ENCODE assay signal across 28 cellular contexts in the genomic region with DNA sequence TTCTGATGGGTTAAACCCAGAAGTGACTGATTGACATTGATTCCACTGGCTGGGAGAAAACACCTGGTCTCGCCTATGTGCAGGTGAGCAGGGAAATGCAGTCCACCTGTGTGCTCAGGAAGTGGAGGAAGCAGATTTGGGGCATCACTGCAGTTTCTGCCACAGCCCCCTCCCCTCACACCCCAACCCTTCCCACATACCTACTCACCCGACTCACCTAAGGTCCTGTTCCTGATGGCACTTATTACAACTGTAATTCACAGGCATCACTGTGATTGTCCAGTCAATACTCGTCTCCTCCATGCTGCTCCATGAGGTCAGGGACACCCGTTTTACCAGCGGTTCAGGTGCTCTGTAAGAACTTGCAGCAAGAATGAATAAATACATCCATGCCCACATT.
"Had no signal": no experiment of that assay in that cellular context is flagged by ENCODE, and none has a peak within 500 bp of the region (broad histone marks: within the 10 kb centered on the region; RNA-seq: fewer than 3 reads in every experiment).

No MANE protein-coding gene starts in this region.

- H3K4me1 Mint-ChIP-seq: stimulated activated effector memory CD8-positive, alpha-beta T cell treated with anti-CD3 and anti-CD28 coated beads, Interleukin-12 subunit alpha, Interleukin-12 subunit beta, amount 100 ng/mL, for 72 hours; stimulated activated memory B cell treated with anti-CD40 and anti-IgM and Interleukin-4, amounts not matched to agents 10 μg/mL and 1 μg/mL and 100 μg/mL, for 72 hours; stimulated activated naive B cell treated with anti-CD40 and anti-IgM and Interleukin-4, amounts not matched to agents 10 μg/mL and 1 μg/mL and 100 μg/mL, for 72 hours; stimulated activated naive CD8-positive, alpha-beta T cell treated with anti-CD3 and anti-CD28 coated beads, Interleukin-15, amount 100 ng/mL, for 72 hours had no signal

- H3K9me3 Mint-ChIP-seq: stimulated activated memory B cell treated with anti-CD40 and anti-IgM and Interleukin-4, amounts not matched to agents 10 μg/mL and 1 μg/mL and 100 μg/mL, for 72 hours; type B pancreatic cell had no signal

- H3K27ac Mint-ChIP-seq: stimulated activated effector memory CD8-positive, alpha-beta T cell treated with anti-CD3 and anti-CD28 coated beads, Interleukin-12 subunit alpha, Interleukin-12 subunit beta, amount 100 ng/mL, for 72 hours; stimulated activated memory B cell treated with anti-CD40 and anti-IgM and Interleukin-4, amounts not matched to agents 10 μg/mL and 1 μg/mL and 100 μg/mL, for 72 hours; stimulated activated naive B cell treated with anti-CD40 and anti-IgM and Interleukin-4, amounts not matched to agents 10 μg/mL and 1 μg/mL and 100 μg/mL, for 72 hours; stimulated activated naive CD8-positive, alpha-beta T cell treated with anti-CD3 and anti-CD28 coated beads, Interleukin-15, amount 100 ng/mL, for 72 hours; stimulated activated naive CD8-positive, alpha-beta T cell treated with anti-CD3 and anti-CD28 coated beads, Interleukin-15, Interleukin-2, amounts not matched to agents 100 ng/mL and 50 ng/mL, for 24 hours; type B pancreatic cell had no signal

- H3K4me3 ChIP-seq: stomach, suprapubic skin, testis, thoracic aorta, thyroid gland, tibial artery, tibial nerve, transverse colon, upper lobe of left lung, upper lobe of right lung, uterus, vagina had no signal

- H3K4me3 Mint-ChIP-seq: stimulated activated effector memory CD8-positive, alpha-beta T cell treated with anti-CD3 and anti-CD28 coated beads, Interleukin-12 subunit alpha, Interleukin-12 subunit beta, amount 100 ng/mL, for 72 hours; stimulated activated memory B cell treated with anti-CD40 and anti-IgM and Interleukin-4, amounts not matched to agents 10 μg/mL and 1 μg/mL and 100 μg/mL, for 72 hours; stimulated activated naive B cell treated with anti-CD40 and anti-IgM and Interleukin-4, amounts not matched to agents 10 μg/mL and 1 μg/mL and 100 μg/mL, for 72 hours; stimulated activated naive CD8-positive, alpha-beta T cell treated with anti-CD3 and anti-CD28 coated beads, Interleukin-15, amount 100 ng/mL, for 72 hours; stimulated activated naive CD8-positive, alpha-beta T cell treated with anti-CD3 and anti-CD28 coated beads, Interleukin-15, Interleukin-2, amounts not matched to agents 100 ng/mL and 50 ng/mL, for 24 hours; type B pancreatic cell had no signal

- H3K27ac ChIP-seq: stomach, suprapubic skin, testis, thoracic aorta, thyroid gland, tibial artery, tibial nerve, transverse colon, upper lobe of left lung, upper lobe of right lung, uterus, vagina had no signal

- H3K9me3 ChIP-seq: stomach, suprapubic skin, testis, thoracic aorta, thyroid gland, tibial artery, transverse colon, upper lobe of left lung, upper lobe of right lung, uterus, vagina had no signal

- H3K36me3 Mint-ChIP-seq: stimulated activated effector memory CD8-positive, alpha-beta T cell treated with anti-CD3 and anti-CD28 coated beads, Interleukin-12 subunit alpha, Interleukin-12 subunit beta, amount 100 ng/mL, for 72 hours; stimulated activated memory B cell treated with anti-CD40 and anti-IgM and Interleukin-4, amounts not matched to agents 10 μg/mL and 1 μg/mL and 100 μg/mL, for 72 hours; stimulated activated naive B cell treated with anti-CD40 and anti-IgM and Interleukin-4, amounts not matched to agents 10 μg/mL and 1 μg/mL and 100 μg/mL, for 72 hours; type B pancreatic cell had no signal

- H3K27me3 Mint-ChIP-seq: stimulated activated memory B cell treated with anti-CD40 and anti-IgM and Interleukin-4, amounts not matched to agents 10 μg/mL and 1 μg/mL and 100 μg/mL, for 72 hours; stimulated activated naive CD8-positive, alpha-beta T cell treated with anti-CD3 and anti-CD28 coated beads, Interleukin-15, amount 100 ng/mL, for 72 hours; stimulated activated naive CD8-positive, alpha-beta T cell treated with anti-CD3 and anti-CD28 coated beads, Interleukin-15, Interleukin-2, amounts not matched to agents 100 ng/mL and 50 ng/mL, for 24 hours had no signal

- H3K27me3 ChIP-seq: stomach, suprapubic skin, testis, thyroid gland, tibial artery, tibial nerve, transverse colon, upper lobe of left lung, upper lobe of right lung, uterus, vagina had no signal

- ATAC-seq: stimulated activated effector memory CD8-positive, alpha-beta T cell treated with anti-CD3 and anti-CD28 coated beads, Interleukin-12 subunit alpha, Interleukin-12 subunit beta, amount 100 ng/mL, for 72 hours; stimulated activated memory B cell treated with anti-CD40 and anti-IgM and Interleukin-4, amounts not matched to agents 10 μg/mL and 1 μg/mL and 100 μg/mL, for 72 hours; stimulated activated naive B cell treated with anti-CD40 and anti-IgM and Interleukin-4, amounts not matched to agents 10 μg/mL and 1 μg/mL and 100 μg/mL, for 72 hours; stimulated activated naive CD8-positive, alpha-beta T cell treated with anti-CD3 and anti-CD28 coated beads, Interleukin-15, amount 100 ng/mL, for 72 hours; stimulated activated naive CD8-positive, alpha-beta T cell treated with anti-CD3 and anti-CD28 coated beads, Interleukin-15, Interleukin-2, amounts not matched to agents 100 U/mL and 50 U/mL, for 24 hours; upper lobe of right lung had no signal

- H3K36me3 ChIP-seq: stomach, suprapubic skin, thoracic aorta, thyroid gland, tibial artery, tibial nerve, transverse colon, upper lobe of left lung, upper lobe of right lung, uterus, vagina had no signal

- H3K4me1 ChIP-seq: stomach, suprapubic skin, testis, thyroid gland, tibial artery, tibial nerve, transverse colon, upper lobe of left lung, upper lobe of right lung, uterus, vagina had no signal

- DNase-seq: stimulated activated CD4-positive, alpha-beta T cell treated with anti-CD3 and anti-CD28 coated beads, Interleukin-2, amount 100 ng/mL, for 48 hours; stimulated activated CD4-positive, alpha-beta T cell treated with anti-CD3 and anti-CD28 coated beads, Interleukin-4, amount 100 ng/mL, for 1 hour; stimulated activated CD4-positive, alpha-beta T cell treated with anti-CD3 and anti-CD28 coated beads, Interleukin-4, amount 100 ng/mL, for 24 hours; stimulated activated CD4-positive, alpha-beta T cell treated with anti-CD3 and anti-CD28 coated beads, Interleukin-4, amount 100 ng/mL, for 4 hours; stimulated activated CD8-positive, alpha-beta memory T cell treated with anti-CD3 and anti-CD28 coated beads, Interleukin-4, amount 100 ng/mL, for 48 hours; stimulated activated naive B cell treated with anti-CD40 and anti-IgM and Interleukin-4, amounts not matched to agents 10 μg/mL and 1 μg/mL and 100 μg/mL, for 72 hours; stimulated activated naive CD4-positive, alpha-beta T cell; stimulated activated naive CD4-positive, alpha-beta T cell treated with Interleukin-2 at 50 U/mL for 16 hours; stimulated activated naive CD8-positive, alpha-beta T cell treated with anti-CD3 and anti-CD28 coated beads, Interleukin-15, amount 100 ng/mL, for 72 hours; stimulated activated naive CD8-positive, alpha-beta T cell treated with anti-CD3 and anti-CD28 coated beads, Interleukin-15, Interleukin-2, amounts not matched to agents 100 U/mL and 50 U/mL, for 24 hours; stomach; substantia nigra; testis; thyroid gland; tibial artery; transverse colon; trophoblast cell; upper lobe of left lung; upper lobe of right lung; uterus had no signal
